In genomic region chr2:84731185-84731584, GRCh38 we compare ENCODE assay signal across 34 cellular contexts.
"Had no signal": no experiment of that assay in that cellular context is flagged by ENCODE, and none has a peak within 500 bp of the region (broad histone marks: within the 10 kb centered on the region; RNA-seq: fewer than 3 reads in every experiment).

No MANE protein-coding gene starts in this region.

- DNase-seq: Karpas-422, Kasumi-1, MG63, MM.1S, MV-4-11, NCI-H1048, NCI-H1092, NCI-H1092 treated with DMSO at 0.1 percent for 48 hours, NCI-H1105, NCI-H1105 treated with DMSO at 0.1 percent for 48 hours, NCI-H1417, NCI-H1417 treated with DMSO at 0.1 percent for 48 hours, NCI-H1436, NCI-H1436 treated with DMSO at 0.1 percent for 48 hours, NCI-H146, NCI-H1694, NCI-H1694 treated with DMSO at 0.1 percent for 48 hours, NCI-H187, NCI-H187 treated with DMSO at 0.1 percent for 48 hours, NCI-H1930, NCI-H2029, NCI-H2029 treated with DMSO at 0.1 percent for 48 hours, NCI-H2081, NCI-H2081 treated with DMSO at 0.1 percent for 48 hours, NCI-H2107, NCI-H2171, NCI-H2171 treated with DMSO at 0.1 percent for 48 hours, NCI-H2227 treated with DMSO at 0.1 percent for 48 hours, NCI-H226, NCI-H345, NCI-H446, NCI-H446 treated with DMSO at 0.1 percent for 48 hours, NCI-H510A, NCI-H510A treated with DMSO at 0.1 percent for 48 hours had no signal

- H3K27me3 ChIP-seq: MG63 had no signal

- H3K4me3 ChIP-seq: MG63 had no signal

- H3K36me3 ChIP-seq: MG63 had no signal
